11 cellular contexts compared by ENCODE assay signal in genomic region chr10:88254091-88254490, GRCh38.
DNase-seq lines count a peak whose midpoint lies in the region; ATAC-seq, FAIRE-seq and TF ChIP-seq lines count a peak whose summit lies in the region.
"Had no signal": no experiment of that assay in that cellular context is flagged by ENCODE, and none has a peak within 500 bp of the region (broad histone marks: within the 10 kb centered on the region; RNA-seq: fewer than 3 reads in every experiment).

No MANE protein-coding gene starts in this region.

- H3K4me1 ChIP-seq in astrocyte (ENCODE audit: insufficient read depth, low read length) (peaks cover 19% of the 10 kb centered on the region), mesendoderm (ENCODE audit: control insufficient read depth, low read depth, low read length) (no peaks in the 10 kb centered on the region)
- H3K4me1 ChIP-seq: colonic mucosa had no signal

- H3K27me3 Mint-ChIP-seq in astrocyte (ENCODE audit: low read depth, unreplicated experiment): peaks cover 3% of the 10 kb centered on the region

- no peaks in the 10 kb centered on the region for H4K20me1 ChIP-seq in astrocyte (ENCODE audit: insufficient read depth, low read length)

- no peak for TF ChIP-seq CTCF in astrocyte (IDR thresholded peaks at IDR 0.05; ENCODE audit: insufficient read depth, low read depth, low read length)
- no peak for TF ChIP-seq CTCF in lower leg skin (IDR thresholded peaks at IDR 0.05)

- no peaks in the 10 kb centered on the region for H3K79me1 ChIP-seq in mesendoderm (ENCODE audit: low read length)

- WGBS in mesendoderm (ENCODE audit: extremely low coverage, insufficient coverage, low lambda C conversion rate): no CpG with 5 or more reads among the region's 1 CpG
- WGBS in lower leg skin, 2 donors: 67 to 68% methylated on average over 1 of the region's 1 CpG

- H3K9me3 Mint-ChIP-seq in astrocyte (ENCODE audit: unreplicated experiment): no peaks in the 10 kb centered on the region
- H3K9me3 Mint-ChIP-seq: neural progenitor cell had no signal

- H3K23ac ChIP-seq in mesendoderm (ENCODE audit: low read length): no peak overlapping the region

- intact Hi-C loops in lower leg skin (cut with DNase I; ENCODE audit: low total_unique reads): no loop called here

- no peak overlapping the region for H4K8ac ChIP-seq in mesendoderm (ENCODE audit: low read depth, low read length)

- no peak overlapping the region for H3K4ac ChIP-seq in mesendoderm (ENCODE audit: low read depth, low read length)

- no peak for FAIRE-seq in astrocyte (lab: Jason Lieb, UNC)

- H3K18ac ChIP-seq in mesendoderm (ENCODE audit: low read length): no peak overlapping the region

- H3K56ac ChIP-seq in mesendoderm (ENCODE audit: low read length): no peak overlapping the region

- H2BK15ac ChIP-seq in mesendoderm (replicated peaks; ENCODE audit: low read depth): no peak overlapping the region

- H3K27ac ChIP-seq in astrocyte (ENCODE audit: low read depth, low read length) (no peak overlapping the region), mesendoderm (ENCODE audit: low read depth, low read length) (no peak overlapping the region)
- H3K27ac ChIP-seq: colonic mucosa, neural progenitor cell had no signal

- no peak overlapping the region for H4K5ac ChIP-seq in mesendoderm (ENCODE audit: low read length)

- H2BK120ac ChIP-seq in mesendoderm (ENCODE audit: low read depth, low read length): no peak overlapping the region

- H2AK5ac ChIP-seq in mesendoderm (ENCODE audit: low read length): no peak overlapping the region

- H3K79me2 ChIP-seq in astrocyte (ENCODE audit: insufficient read depth, low read length) (no peaks in the 10 kb centered on the region), mesendoderm (ENCODE audit: control insufficient read depth, insufficient read depth, low read length) (no peaks in the 10 kb centered on the region)

- ATAC-seq in HG03439 (IDR thresholded peaks at IDR 0.05; ENCODE audit: unreplicated experiment) (no peak), HG03108 (IDR thresholded peaks at IDR 0.05; ENCODE audit: unreplicated experiment) (no peak), HG03025 (IDR thresholded peaks at IDR 0.05; ENCODE audit: low FRiP score, unreplicated experiment) (no peak)

- DNase-seq in GM03348 (ENCODE audit: low spot score) (peak; percentile 67), HK-2 (ENCODE audit: unreplicated experiment) (peak; percentile 49), astrocyte (ENCODE audit: low read depth) (peak; percentile 87), mesendoderm (peak; percentile 25), lower leg skin (ENCODE audit: low spot score in 2 of 2) (no peak)
- DNase-seq: colonic mucosa; stimulated activated naive CD4-positive, alpha-beta T cell treated with Interleukin-2 at 50 U/mL for 16 hours had no signal

- H3K4me3 ChIP-seq in astrocyte (ENCODE audit: insufficient read depth, low read depth, low read length) (peak overlapping the region; percentile 24), mesendoderm (ENCODE audit: low read length) (no peak overlapping the region), lower leg skin (ENCODE audit: low read depth, poor library complexity, severe bottlenecking) (no peak overlapping the region)
- H3K4me3 ChIP-seq: colonic mucosa, neural progenitor cell had no signal

- no peak overlapping the region for H3K27ac Mint-ChIP-seq in astrocyte (ENCODE audit: unreplicated experiment)
- H3K27ac Mint-ChIP-seq: neural progenitor cell had no signal

- no peak overlapping the region for H2AFZ ChIP-seq in astrocyte (ENCODE audit: low read depth, low read length)
- H2AFZ ChIP-seq: neural progenitor cell had no signal

- H3K9ac ChIP-seq in astrocyte (ENCODE audit: low read length): no peak overlapping the region
- H3K9ac ChIP-seq in mesendoderm (ENCODE audit: low read length): no peak overlapping the region
- H3K9ac ChIP-seq: neural progenitor cell had no signal

- H3K4me3 Mint-ChIP-seq in astrocyte (ENCODE audit: unreplicated experiment): no peak overlapping the region
- H3K4me3 Mint-ChIP-seq: neural progenitor cell had no signal

- H3K4me2 ChIP-seq in astrocyte (ENCODE audit: low read length) (peak overlapping the region; percentile 70), mesendoderm (ENCODE audit: low read length) (no peak overlapping the region)
- H3K4me2 ChIP-seq: neural progenitor cell had no signal

- H3K36me3 Mint-ChIP-seq in astrocyte (ENCODE audit: low read depth, unreplicated experiment): no peaks in the 10 kb centered on the region
- H3K36me3 Mint-ChIP-seq: neural progenitor cell had no signal

- H3K4me1 Mint-ChIP-seq in astrocyte (ENCODE audit: low read depth, unreplicated experiment): peaks cover 5% of the 10 kb centered on the region
- H3K4me1 Mint-ChIP-seq: neural progenitor cell had no signal

- TF ChIP-seq POLR2A in lower leg skin (IDR thresholded peaks at IDR 0.05): no peak

- H3K36me3 ChIP-seq in astrocyte (ENCODE audit: insufficient read depth, low read length) (no peaks in the 10 kb centered on the region), mesendoderm (ENCODE audit: control insufficient read depth, insufficient read depth, low read length) (no peaks in the 10 kb centered on the region)
- H3K36me3 ChIP-seq: colonic mucosa, neural progenitor cell had no signal

- no peak overlapping the region for H2BK5ac ChIP-seq in mesendoderm (ENCODE audit: low read length)

- H3K9me3 ChIP-seq in astrocyte (ENCODE audit: insufficient read depth, low read depth, low read length): no peaks in the 10 kb centered on the region
- H3K9me3 ChIP-seq: colonic mucosa had no signal

- H3K27me3 ChIP-seq in astrocyte (ENCODE audit: insufficient read depth, low read length): no peaks in the 10 kb centered on the region
- H3K27me3 ChIP-seq in mesendoderm (ENCODE audit: insufficient read depth, low read length, poor library complexity): no peaks in the 10 kb centered on the region
- H3K27me3 ChIP-seq: colonic mucosa, neural progenitor cell had no signal

Comparison
In these comparisons a context has a peak if more than half of its experiments do, and no peak if none do; other contexts are left out.
1. DNase-seq: peak in GM03348 (single experiment), HK-2 (single experiment), astrocyte (single experiment) and mesendoderm (single experiment); none in lower leg skin (0 of 2).